Comparison of ENCODE assay signal across 13 cellular contexts in the genomic region with DNA sequence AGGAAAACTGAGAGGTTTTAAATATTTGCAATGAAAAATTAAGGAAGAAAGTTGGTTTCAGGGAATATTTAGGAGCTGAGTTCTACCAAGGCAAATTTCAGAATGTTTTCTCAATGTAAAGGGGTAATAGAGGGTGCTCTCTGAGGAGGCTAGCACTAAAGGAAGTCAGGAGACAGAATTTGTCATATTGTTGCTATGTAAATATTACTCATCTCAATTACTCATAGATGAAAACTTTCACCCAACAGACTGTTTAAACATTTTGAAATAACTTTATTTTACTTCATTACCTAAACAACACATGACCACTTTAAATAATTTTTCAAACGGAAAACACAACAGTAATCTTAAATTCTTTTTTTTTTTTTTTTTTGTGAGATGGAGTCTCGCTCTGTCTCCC.
A peak's percentile ranks its signal among the peaks of the same experiment; 100 is the strongest.
DNase-seq lines count a peak whose midpoint lies in the region; ATAC-seq and TF ChIP-seq lines count a peak whose summit lies in the region.
"Had no signal": no experiment of that assay in that cellular context is flagged by ENCODE, and none has a peak within 500 bp of the region (broad histone marks: within the 10 kb centered on the region; RNA-seq: fewer than 3 reads in every experiment).

No MANE protein-coding gene starts in this region.

- ATAC-seq in gastrocnemius medialis = no peak
- ATAC-seq: body of pancreas, K562 had no signal

- H3K27ac ChIP-seq in SJSA1 (peak overlapping the region; percentile 61), smooth muscle cell (ENCODE audit: low read depth) (peak overlapping the region; percentile 68), gastrocnemius medialis (no peak overlapping the region), transverse colon (no peak overlapping the region)
- H3K27ac ChIP-seq: body of pancreas had no signal

- H3K36me3 ChIP-seq in SJSA1 (no peaks in the 10 kb centered on the region), smooth muscle cell (ENCODE audit: low read depth) (no peaks in the 10 kb centered on the region), gastrocnemius medialis (no peaks in the 10 kb centered on the region), transverse colon (no peaks in the 10 kb centered on the region)

- 71% methylated on average over 2 of the region's 2 CpGs for WGBS in smooth muscle cell (ENCODE audit: low lambda C conversion rate)
- WGBS in transverse colon (ENCODE audit: low coverage in 1 of 2), 2 donors = 82 to 85% methylated on average over 2 of the region's 2 CpGs

- DNase-seq in HCEC 1CT = peak; percentile 92
- DNase-seq in SJSA1 (ENCODE audit: low read depth in 1 of 2, low spot score in 2 of 2) = peak in 1 of 2 experiments; percentile 23
- DNase-seq in fibroblast of villous mesenchyme (ENCODE audit: low read depth) = peak; percentile 49
- DNase-seq in smooth muscle cell (lab: John Stamatoyannopoulos, UW; ENCODE audit: unreplicated experiment) = no peak
- DNase-seq in gastrocnemius medialis = no peak
- DNase-seq in GM10248 (ENCODE audit: extremely low spot score) = no peak
- no peak for DNase-seq in activated CD4-positive, alpha-beta T cell treated with anti-CD3 and anti-CD28 coated beads for 4 hours
- DNase-seq in transverse colon = no peak
- DNase-seq: body of pancreas, kidney, NCI-H1436, NCI-H446 treated with DMSO at 0.1 percent for 48 hours had no signal

- CTCF ChIA-PET in GM10248 (lab: Yijun Ruan, JAX) = no interaction called here

- TF ChIP-seq POLR2A in gastrocnemius medialis (IDR thresholded peaks at IDR 0.05) (no peak), transverse colon (IDR thresholded peaks at IDR 0.05) (no peak)

- H3K4me1 ChIP-seq in SJSA1 (replicated peaks) = peaks cover 13% of the 10 kb centered on the region
- no peaks in the 10 kb centered on the region for H3K4me1 ChIP-seq in smooth muscle cell (ENCODE audit: low read depth)
- H3K4me1 ChIP-seq in gastrocnemius medialis = no peaks in the 10 kb centered on the region
- H3K4me1 ChIP-seq in transverse colon = no peaks in the 10 kb centered on the region
- H3K4me1 ChIP-seq: body of pancreas had no signal

- H3K27me3 ChIP-seq in SJSA1 (replicated peaks) = no peaks in the 10 kb centered on the region
- H3K27me3 ChIP-seq in smooth muscle cell (ENCODE audit: low read depth) = no peaks in the 10 kb centered on the region
- H3K27me3 ChIP-seq in gastrocnemius medialis = no peaks in the 10 kb centered on the region
- H3K27me3 ChIP-seq in transverse colon = no peaks in the 10 kb centered on the region
- H3K27me3 ChIP-seq: body of pancreas had no signal

- no peaks in the 10 kb centered on the region for H3K79me2 ChIP-seq in smooth muscle cell (ENCODE audit: low read depth)

- intact Hi-C loops in gastrocnemius medialis (cut with DNase I; ENCODE audit: low total_unique reads) = no loop called here
- intact Hi-C loops in transverse colon (cut with DNase I; ENCODE audit: low total_unique reads) = no loop called here

- TF ChIP-seq CTCF in fibroblast of villous mesenchyme (IDR thresholded peaks at IDR 0.05; ENCODE audit: insufficient read depth, low read depth, low read length) (no peak), smooth muscle cell (IDR thresholded peaks at IDR 0.05; ENCODE audit: borderline replicate concordance, insufficient read depth, poor library complexity, severe bottlenecking) (no peak), gastrocnemius medialis (IDR thresholded peaks at IDR 0.05 in 4 of 5, conservative IDR thresholded peaks at IDR 0.05 in 1 of 5) (no peak), GM10248 (IDR thresholded peaks at IDR 0.05; ENCODE audit: control extremely low read depth, extremely low read depth, low read depth, missing control alignments) (no peak), transverse colon (IDR thresholded peaks at IDR 0.05) (no peak)

- no peaks in the 10 kb centered on the region for H3F3A ChIP-seq in smooth muscle cell (ENCODE audit: low read depth)

- POLR2A ChIA-PET in GM10248 (lab: Yijun Ruan, JAX) = no interaction called here

- peak overlapping the region; percentile 54 for H3K9ac ChIP-seq in smooth muscle cell (ENCODE audit: low read depth)

- H3K4me2 ChIP-seq in smooth muscle cell = peak overlapping the region; percentile 41

- H2AFZ ChIP-seq in smooth muscle cell (ENCODE audit: low read depth) = peak overlapping the region; percentile 18

- TF ChIP-seq EP300 in transverse colon (IDR thresholded peaks at IDR 0.05; ENCODE audit: low read depth) = no peak

- no peaks in the 10 kb centered on the region; the same call in 1 of the 2 replicates for H3K9me3 ChIP-seq in SJSA1 (replicated peaks)
- no peaks in the 10 kb centered on the region for H3K9me3 ChIP-seq in smooth muscle cell (replicated peaks; ENCODE audit: low read depth)
- H3K9me3 ChIP-seq in gastrocnemius medialis = no peaks in the 10 kb centered on the region
- no peaks in the 10 kb centered on the region for H3K9me3 ChIP-seq in transverse colon
- H3K9me3 ChIP-seq: body of pancreas had no signal

- in situ Hi-C loops in gastrocnemius medialis (cut with MboI; ENCODE audit: low sequenced_read_pairs in 4 of 4) = no loop called here
- in situ Hi-C loops in transverse colon (cut with MboI; ENCODE audit: low pct_ligation_motif_present in 1 of 4, low pct_unique_long_range_greater_than_20kb in 1 of 4, low sequenced_read_pairs in 3 of 4) = no loop called here

- H3K4me3 ChIP-seq in SJSA1 (no peak overlapping the region), fibroblast of villous mesenchyme (ENCODE audit: low read depth, low read length) (no peak overlapping the region), smooth muscle cell (no peak overlapping the region), gastrocnemius medialis (no peak overlapping the region), transverse colon (no peak overlapping the region)
- H3K4me3 ChIP-seq: body of pancreas, K562 had no signal

- H4K20me1 ChIP-seq in smooth muscle cell (ENCODE audit: low read depth) = no peaks in the 10 kb centered on the region

Comparison
In these comparisons a context has a peak if more than half of its experiments do, and no peak if none do; other contexts are left out.
1. DNase-seq: peak in HCEC 1CT (single experiment) and fibroblast of villous mesenchyme (single experiment); none in smooth muscle cell (single experiment), gastrocnemius medialis (0 of 2), GM10248 (single experiment), activated CD4-positive, alpha-beta T cell treated with anti-CD3 and anti-CD28 coated beads for 4 hours (0 of 2) and transverse colon (single experiment).
2. H3K27ac ChIP-seq: peak in SJSA1 (single experiment) and smooth muscle cell (single experiment); none in gastrocnemius medialis (0 of 4) and transverse colon (0 of 4).